Comparison of ENCODE assay signal across 26 cellular contexts in genomic region chr10:82164333-82164732, GRCh38.
"Had no signal": no experiment of that assay in that cellular context is flagged by ENCODE, and none has a peak within 500 bp of the region (broad histone marks: within the 10 kb centered on the region; RNA-seq: fewer than 3 reads in every experiment).

No MANE protein-coding gene starts in this region.

- H3K27ac Mint-ChIP-seq: activated CD4-positive, alpha-beta memory T cell treated with anti-CD3 and anti-CD28 coated beads, Interleukin-2, amount 10 ng/mL, durations not matched to agents 7 days and 5 days; activated CD4-positive, alpha-beta T cell treated with anti-CD3 and anti-CD28 coated beads for 36 hours; activated CD4-positive, alpha-beta T cell treated with anti-CD3 and anti-CD28 coated beads, Interleukin-2, amount 10 ng/mL, durations not matched to agents 24 days and 14 days; activated naive CD8-positive, alpha-beta T cell; activated T-cell treated with anti-CD3 and anti-CD28 coated beads, Interleukin-2, amount 50 U/mL, for 24 hours; activated T-cell treated with anti-CD3 and anti-CD28 coated beads, Interleukin-2, amount 50 U/mL, for 72 hours; T-helper 17 cell; T-helper 2 cell treated with Interferon-gamma antibody and Interleukin-4, amounts not matched to agents 5 μg/mL and 100 μg/mL, for 36 hours had no signal

- H3K4me3 Mint-ChIP-seq: activated CD4-positive, alpha-beta memory T cell treated with anti-CD3 and anti-CD28 coated beads, Interleukin-2, amount 10 ng/mL, durations not matched to agents 7 days and 5 days; activated CD4-positive, alpha-beta T cell treated with anti-CD3 and anti-CD28 coated beads for 36 hours; activated CD4-positive, alpha-beta T cell treated with anti-CD3 and anti-CD28 coated beads, Interleukin-2, amount 10 ng/mL, durations not matched to agents 24 days and 14 days; activated naive CD8-positive, alpha-beta T cell; activated T-cell treated with anti-CD3 and anti-CD28 coated beads, Interleukin-2, amount 50 U/mL, for 24 hours; activated T-cell treated with anti-CD3 and anti-CD28 coated beads, Interleukin-2, amount 50 U/mL, for 72 hours; central memory CD8-positive, alpha-beta T cell; T-helper 17 cell; T-helper 2 cell treated with Interferon-gamma antibody and Interleukin-4, amounts not matched to agents 5 μg/mL and 100 μg/mL, for 36 hours had no signal

- H3K27me3 Mint-ChIP-seq: activated CD4-positive, alpha-beta memory T cell treated with anti-CD3 and anti-CD28 coated beads, Interleukin-2, amount 10 ng/mL, durations not matched to agents 7 days and 5 days; activated CD4-positive, alpha-beta T cell treated with anti-CD3 and anti-CD28 coated beads for 36 hours; activated CD4-positive, alpha-beta T cell treated with anti-CD3 and anti-CD28 coated beads, Interleukin-2, amount 10 ng/mL, durations not matched to agents 24 days and 14 days; activated naive CD8-positive, alpha-beta T cell; activated T-cell treated with anti-CD3 and anti-CD28 coated beads, Interleukin-2, amount 50 U/mL, for 24 hours; central memory CD8-positive, alpha-beta T cell; T-helper 17 cell had no signal

- DNase-seq: activated CD4-positive, alpha-beta memory T cell treated with anti-CD3 and anti-CD28 coated beads, Interleukin-2, amount 10 ng/mL, durations not matched to agents 7 days and 5 days; activated CD4-positive, alpha-beta T cell treated with anti-CD3 and anti-CD28 coated beads for 36 hours; activated CD4-positive, alpha-beta T cell treated with anti-CD3 and anti-CD28 coated beads, Interleukin-2, amount 10 ng/mL, durations not matched to agents 24 days and 14 days; activated CD4-positive, CD25-positive, alpha-beta regulatory T cell; activated CD4-positive, CD25-positive, alpha-beta regulatory T cell treated with anti-CD3 and anti-CD28 coated beads, Interleukin-2, amount 50 U/mL, for 72 hours; activated CD8-positive, alpha-beta memory T cell treated with anti-CD3 and anti-CD28 coated beads, Interleukin-2, amount 50 U/mL, for 48 hours; activated gamma-delta T cell; activated naive CD4-positive, alpha-beta T cell treated with anti-CD3 and anti-CD28 coated beads, Interleukin-2, amount 50 U/mL, for 16 hours; activated naive CD4-positive, alpha-beta T cell treated with Interleukin-2 at 50 U/mL for 16 hours; activated T-cell treated with anti-CD3 and anti-CD28 coated beads for 4 hours; activated T-cell treated with anti-CD3 and anti-CD28 coated beads, Interleukin-2, amount 50 U/mL, for 24 hours; activated T-cell treated with anti-CD3 and anti-CD28 coated beads, Interleukin-2, amount 50 U/mL, for 72 hours; amniotic stem cell; anterior cingulate cortex; brain microvascular endothelial cell; dermis blood vessel endothelial cell; effector CD4-positive, alpha-beta T cell; esophagus squamous epithelium; foreskin melanocyte; T-helper 1 cell; T-helper 17 cell; T1000 had no signal

- ATAC-seq: activated CD4-positive, alpha-beta T cell treated with anti-CD3 and anti-CD28 coated beads for 36 hours; activated T-cell treated with anti-CD3 and anti-CD28 coated beads, Interleukin-2, amount 50 U/mL, for 72 hours; gastroesophageal sphincter; T-helper 17 cell had no signal

- H3K4me1 Mint-ChIP-seq: activated CD4-positive, alpha-beta memory T cell treated with anti-CD3 and anti-CD28 coated beads, Interleukin-2, amount 10 ng/mL, durations not matched to agents 7 days and 5 days; activated CD4-positive, alpha-beta T cell treated with anti-CD3 and anti-CD28 coated beads for 36 hours; activated CD4-positive, alpha-beta T cell treated with anti-CD3 and anti-CD28 coated beads, Interleukin-2, amount 10 ng/mL, durations not matched to agents 24 days and 14 days; central memory CD8-positive, alpha-beta T cell; T-helper 17 cell had no signal

- H3K36me3 Mint-ChIP-seq: activated naive CD8-positive, alpha-beta T cell had no signal

- H3K9me3 Mint-ChIP-seq: activated CD4-positive, alpha-beta memory T cell treated with anti-CD3 and anti-CD28 coated beads, Interleukin-2, amount 10 ng/mL, durations not matched to agents 7 days and 5 days; activated CD4-positive, alpha-beta T cell treated with anti-CD3 and anti-CD28 coated beads, Interleukin-2, amount 10 ng/mL, durations not matched to agents 24 days and 14 days had no signal
